ENCODE assay signal across 8 cellular contexts in the genomic region with DNA sequence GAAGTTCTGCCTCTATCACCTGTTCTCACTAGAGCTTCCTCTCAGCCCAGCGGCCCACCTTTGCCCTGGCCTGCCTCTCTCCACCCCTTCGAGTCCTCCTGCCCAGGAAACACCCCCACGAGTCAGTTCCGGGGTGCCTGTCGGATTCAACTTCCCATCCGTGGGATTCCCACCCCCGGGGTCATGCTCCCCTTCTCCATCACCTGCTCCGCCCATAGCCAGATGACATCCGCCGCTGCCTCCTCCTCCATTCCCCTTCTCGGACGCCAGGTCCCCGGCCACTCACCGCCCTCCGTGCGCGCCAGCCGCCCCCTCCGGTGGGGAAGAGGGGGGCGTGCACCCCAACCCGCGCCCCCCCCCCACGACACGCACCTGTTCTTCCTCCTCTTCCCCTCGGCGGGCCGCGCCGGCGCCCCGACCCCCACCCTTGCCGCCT. TPM values are rescaled to one million over a fixed set of nuclear protein-coding genes. Genes with fewer than 3 reads are reported as not detected.
DNase-seq lines count a peak whose midpoint lies in the region; ATAC-seq and TF ChIP-seq lines count a peak whose summit lies in the region.

No MANE protein-coding gene starts in this region.

- H3K27me3 ChIP-seq in HUES64 (ENCODE audit: insufficient read depth, low read length) = no peaks in the 10 kb centered on the region
- H3K27me3 ChIP-seq in breast epithelium = no peaks in the 10 kb centered on the region
- H3K27me3 ChIP-seq in kidney epithelial cell (ENCODE audit: control insufficient read depth, insufficient read depth, low read length) = no peaks in the 10 kb centered on the region

- BruUV-seq in Calu3 (replicated peaks; lab: Mats Ljungman, UMichigan) = no TSS peak

- H3K4me3 ChIP-seq in HUES64 (ENCODE audit: low read length) = peak overlapping the region; percentile 88
- H3K4me3 ChIP-seq in WI38 (ENCODE audit: low read depth, low read length) = peak overlapping the region; percentile 91
- peak overlapping the region; percentile 96 to 98 (median 97) for H3K4me3 ChIP-seq in breast epithelium
- peak overlapping the region; percentile 93 for H3K4me3 ChIP-seq in kidney epithelial cell (ENCODE audit: low read depth, low read length)

- no peak for TF ChIP-seq CTCF in Calu3 (IDR thresholded peaks at IDR 0.05; ENCODE audit: unreplicated experiment)
- TF ChIP-seq CTCF in WI38 (IDR thresholded peaks at IDR 0.05; ENCODE audit: low read depth, low read length) = no peak
- TF ChIP-seq CTCF in breast epithelium (IDR thresholded peaks at IDR 0.05) = no peak
- no peak for TF ChIP-seq CTCF in kidney epithelial cell (IDR thresholded peaks at IDR 0.05; ENCODE audit: insufficient read depth, low read length, poor library complexity, severe bottlenecking)

- peaks cover 4% of the 10 kb centered on the region; the same call in 1 of the 2 replicates for H3K4me1 ChIP-seq in HUES64 (ENCODE audit: insufficient read depth, low read length)
- H3K4me1 ChIP-seq in breast epithelium = peaks cover 0 to 9% of the 10 kb centered on the region in 2 donors

- H3K27me3 Mint-ChIP-seq in Calu3 (ENCODE audit: unreplicated experiment) = no peaks in the 10 kb centered on the region

- 0 out of 2 replicates have a peak overlapping the region, but pooled peaks have one; percentile 49 for H3K27ac ChIP-seq in HUES64 (ENCODE audit: low read depth, low read length)
- peak overlapping the region; percentile 86 to 90 for H3K27ac ChIP-seq in breast epithelium

- H3K36me3 ChIP-seq in HUES64 (ENCODE audit: insufficient read depth, low read length) (peaks cover 10% of the 10 kb centered on the region; the same call in 1 of the 2 replicates), breast epithelium (no peaks in the 10 kb centered on the region), kidney epithelial cell (ENCODE audit: control insufficient read depth, insufficient read depth, low read length) (no peaks in the 10 kb centered on the region)

- peaks cover 42% of the 10 kb centered on the region for H3K36me3 Mint-ChIP-seq in Calu3 (ENCODE audit: insufficient read depth, unreplicated experiment)

- ATAC-seq in GM21367 (IDR thresholded peaks at IDR 0.05; ENCODE audit: unreplicated experiment) = peak; percentile 44

- CTCF ChIA-PET in Calu3 (lab: Charles Lee) = interaction anchor here (0.6 to 1.6 kb wide), 2 partner anchors 69 to 304 kb away, joined by 3 to 4 read pairs; no protein-coding TSS in a partner anchor

- no peaks in the 10 kb centered on the region for H3K9me3 ChIP-seq in HUES64 (ENCODE audit: insufficient read depth, low read depth, low read length)
- no peaks in the 10 kb centered on the region for H3K9me3 ChIP-seq in breast epithelium

- no peaks in the 10 kb centered on the region for H3K9me3 Mint-ChIP-seq in Calu3 (ENCODE audit: low read depth, unreplicated experiment)

- H3K4me1 Mint-ChIP-seq in Calu3 (ENCODE audit: low read depth, unreplicated experiment) = peaks cover 18% of the 10 kb centered on the region

- intact Hi-C loops in Calu3 (cut with micrococcal nuclease; ENCODE audit: unreplicated experiment) = no loop called here
- intact Hi-C loops in breast epithelium (cut with DNase I; ENCODE audit: low total_unique reads) = no loop called here

- peak overlapping the region; percentile 92 for H3K9ac ChIP-seq in HUES64 (ENCODE audit: low read depth, low read length)

- peak overlapping the region; percentile 94 for H3K4me3 Mint-ChIP-seq in Calu3 (ENCODE audit: low read depth, unreplicated experiment)

- WGBS in HUES64 = under 1% methylated on average over 27 of the region's 32 CpGs

- peak; percentile 69 for DNase-seq in Calu3
- peak; percentile 46 to 62 for DNase-seq in breast epithelium (ENCODE audit: low spot score in 2 of 2)
- no peak for DNase-seq in kidney epithelial cell (ENCODE audit: low read depth)
- peak; percentile 30 for DNase-seq in stimulated activated CD4-positive, alpha-beta T cell treated with anti-CD3 and anti-CD28 coated beads, Interleukin-15, amount 100 ng/mL, for 48 hours (ENCODE audit: low read depth in 2 of 2)
- DNase-seq in HuH-7.5 (ENCODE audit: low spot score) = no peak

- H3K27ac Mint-ChIP-seq in Calu3 (ENCODE audit: unreplicated experiment) = peak overlapping the region; percentile 68

- no peak for TF ChIP-seq POLR2A in breast epithelium (IDR thresholded peaks at IDR 0.05)

RNA-seq across cellular contexts. Expression of a gene that starts 0.8 kb away (rescaled TPM):
- total RNA-seq in Calu3 (2022) (61.0 and 61.1 TPM in 2 replicates), breast epithelium (10 to 100 TPM; 19.0 to 27.1 (median 22.0) TPM), kidney epithelial cell (22.3 and 24.3 TPM in 2 replicates)
- 36.2 TPM for polyA plus RNA-seq in HUES64 (2013, experiment 1 of 2)
- 41.3 TPM for polyA plus RNA-seq in HUES64 (2013, experiment 2 of 2)

Comparison
In these comparisons a context has a peak if more than half of its experiments do, and no peak if none do; other contexts are left out.
1. DNase-seq: peak in Calu3 (single experiment), breast epithelium (2 of 2) and stimulated activated CD4-positive, alpha-beta T cell treated with anti-CD3 and anti-CD28 coated beads, Interleukin-15, amount 100 ng/mL, for 48 hours (2 of 2); none in kidney epithelial cell (single experiment) and HuH-7.5 (single experiment).
2. Peak in every context shown above with its lines, with median percentiles within 50 percentile points of each other: H3K4me3 ChIP-seq.